1 cellular context compared by ENCODE assay signal in genomic region chr2:191263050-191263449, GRCh38.
TF ChIP-seq lines count a peak whose summit lies in the region.

No MANE protein-coding gene starts in this region.

TF ChIP-seq in A549, 52 proteins besides CTCF, POLR2A, EP300 and RAD21 (continued from another document):
- TF ChIP-seq HES2 (IDR thresholded peaks at IDR 0.05) (no peak), MAX (IDR thresholded peaks at IDR 0.05) (no peak), NFE2L2 (conservative IDR thresholded peaks at IDR 0.05; ENCODE audit: low read length) (no peak), HOXB5 (CRISPR knock-in tag; IDR thresholded peaks at IDR 0.05) (no peak), SMC3 (IDR thresholded peaks at IDR 0.05) (no peak), PHF8 (IDR thresholded peaks at IDR 0.05; ENCODE audit: borderline replicate concordance, low read depth) (no peak), CHD4 (IDR thresholded peaks at IDR 0.05; ENCODE audit: borderline replicate concordance) (no peak), REST (IDR thresholded peaks at IDR 0.05) (no peak), CEBPB (IDR thresholded peaks at IDR 0.05) (no peak), HOXA7 (CRISPR knock-in tag; IDR thresholded peaks at IDR 0.05) (no peak), BHLHE40 (IDR thresholded peaks at IDR 0.05; ENCODE audit: low read depth, low read length) (no peak)
